ENCODE assay signal across 7 cellular contexts in genomic region chr10:67837519-67838314, GRCh38. TPM values are rescaled to one million over a fixed set of nuclear protein-coding genes. Genes with fewer than 3 reads are reported as not detected.
DNase-seq lines count a peak whose midpoint lies in the region; ATAC-seq and TF ChIP-seq lines count a peak whose summit lies in the region.

TSS of gene DNAJC12 (minus strand) at chr10:67838188. CDS start at chr10:67838011, 177 bp downstream.

- peak; percentile 45 for ATAC-seq in HG02678 (IDR thresholded peaks at IDR 0.05; ENCODE audit: unreplicated experiment)
- no peak for ATAC-seq in HG02642 (IDR thresholded peaks at IDR 0.05; ENCODE audit: poor library complexity, unreplicated experiment)

- H3K27me3 ChIP-seq in WERI-Rb-1 (ENCODE audit: insufficient read depth, low read depth, severe bottlenecking) = no peaks in the 10 kb centered on the region
- no peaks in the 10 kb centered on the region for H3K27me3 ChIP-seq in cardiac muscle cell

- H3K4me3 ChIP-seq in WERI-Rb-1 (ENCODE audit: low read depth, low read length) (peak within 1 kb of the TSS; percentile 55), cardiac muscle cell (peak within 1 kb of the TSS; percentile 11)

- DNase-seq in GM04503 (ENCODE audit: low read depth) (peak; percentile 11), NCI-H2171 treated with DMSO at 0.1 percent for 48 hours (lab: John Stamatoyannopoulos, UW) (peak; percentile 76), WERI-Rb-1 (peak; percentile 15), cardiac muscle cell (ENCODE audit: low read depth in 1 of 2, low spot score in 1 of 2) (peak; percentile 54 to 85), renal cortical epithelial cell (ENCODE audit: low read depth) (peak; percentile 67)

- TF ChIP-seq CTCF in WERI-Rb-1 (IDR thresholded peaks at IDR 0.05; ENCODE audit: low read depth, low read length) (no peak), cardiac muscle cell (IDR thresholded peaks at IDR 0.05; ENCODE audit: low read depth, low read length) (no peak)

- no peaks in the 10 kb centered on the region for H3K4me1 ChIP-seq in cardiac muscle cell (ENCODE audit: low read depth)

- H3K9me3 ChIP-seq in WERI-Rb-1 (ENCODE audit: severe bottlenecking) (no peaks in the 10 kb centered on the region), cardiac muscle cell (ENCODE audit: low read depth) (no peaks in the 10 kb centered on the region)

- H3K36me3 ChIP-seq in WERI-Rb-1 = no peaks in the 10 kb centered on the region
- H3K36me3 ChIP-seq in cardiac muscle cell = no peaks in the 10 kb centered on the region

- H3K27ac ChIP-seq in WERI-Rb-1 = no peak within 1 kb of the TSS
- H3K27ac ChIP-seq in cardiac muscle cell = no peak within 1 kb of the TSS

RNA-seq across cellular contexts. Expression of gene DNAJC12, which starts in this region (rescaled TPM):
- total RNA-seq in cardiac muscle cell = 5.0 and 6.7 TPM in 2 replicates
- polyA plus RNA-seq in cardiac muscle cell = 6.0 and 6.6 TPM in 2 replicates
- 3.0 and 13.3 TPM in 2 replicates for total RNA-seq in renal cortical epithelial cell

Comparison
In these comparisons a context has a peak if more than half of its experiments do, and no peak if none do; other contexts are left out.
1. DNase-seq: peak in every context shown above with its lines; median percentile 76 in NCI-H2171 treated with DMSO at 0.1 percent for 48 hours; 70 in cardiac muscle cell; 67 in renal cortical epithelial cell; 15 in WERI-Rb-1; 11 in GM04503.